In genomic region chr10:78937800-78938694, GRCh38 we compare ENCODE assay signal across 12 cellular contexts.
A peak's percentile ranks its signal among the peaks of the same experiment; 100 is the strongest.
DNase-seq lines count a peak whose midpoint lies in the region; ATAC-seq and TF ChIP-seq lines count a peak whose summit lies in the region.
"Had no signal": no experiment of that assay in that cellular context is flagged by ENCODE, and none has a peak within 500 bp of the region (broad histone marks: within the 10 kb centered on the region; RNA-seq: fewer than 3 reads in every experiment).

No MANE protein-coding gene starts in this region.

- H3K4me3 Mint-ChIP-seq in stimulated activated naive CD8-positive, alpha-beta T cell treated with anti-CD3 and anti-CD28 coated beads, Interleukin-15, amount 100 ng/mL, for 72 hours, result no peak overlapping the region
- H3K4me3 Mint-ChIP-seq: CD4-positive, alpha-beta T cell had no signal

- H3K9me3 ChIP-seq in heart left ventricle (peaks cover 0 to 6% (median 0%) of the 10 kb centered on the region in 12 donors), esophagus muscularis mucosa (peaks cover 0 to 3% (median under 1%) of the 10 kb centered on the region in 4 donors)
- H3K9me3 ChIP-seq: MG63 had no signal

- WGBS in heart left ventricle, 4 donors, result 71 to 82% (median 76%) methylated on average over 10 of the region's 10 CpGs
- 87% methylated on average over 6 of the region's 10 CpGs for WGBS in esophagus muscularis mucosa

- H3K4me1 ChIP-seq in heart left ventricle (peaks cover 0 to 28% (median 3%) of the 10 kb centered on the region in 12 donors), esophagus muscularis mucosa (peaks cover 10 to 46% (median 39%) of the 10 kb centered on the region in 4 donors)

- H3K36me3 ChIP-seq in heart left ventricle (no peaks in the 10 kb centered on the region), esophagus muscularis mucosa (no peaks in the 10 kb centered on the region)
- H3K36me3 ChIP-seq: MG63 had no signal

- ATAC-seq in heart left ventricle (peak; percentile 16 to 41 (median 26)), Right ventricle myocardium inferior (no peak), HG02938 (IDR thresholded peaks at IDR 0.05; ENCODE audit: unreplicated experiment) (no peak), HG03521 (IDR thresholded peaks at IDR 0.05; ENCODE audit: unreplicated experiment) (no peak)
- ATAC-seq in stimulated activated naive CD8-positive, alpha-beta T cell treated with anti-CD3 and anti-CD28 coated beads, Interleukin-15, amount 100 ng/mL, for 72 hours, result peak; percentile 48

- no peak for TF ChIP-seq EP300 in esophagus muscularis mucosa (IDR thresholded peaks at IDR 0.05)

- TF ChIP-seq POLR2A in heart left ventricle (IDR thresholded peaks at IDR 0.05) (no peak), esophagus muscularis mucosa (IDR thresholded peaks at IDR 0.05; ENCODE audit: low read depth) (no peak)

- H3K27ac ChIP-seq in heart left ventricle (no peak overlapping the region), esophagus muscularis mucosa (replicated peaks in 1 of 4) (peak overlapping the region in 3 of 4 donors; percentile 15 to 78 (median 77))
- H3K27ac ChIP-seq: epithelial cell of prostate had no signal

- H3K4me3 ChIP-seq in heart left ventricle (no peak overlapping the region), esophagus muscularis mucosa (no peak overlapping the region)
- H3K4me3 ChIP-seq: MG63 had no signal

- H3K4me1 Mint-ChIP-seq in stimulated activated naive CD8-positive, alpha-beta T cell treated with anti-CD3 and anti-CD28 coated beads, Interleukin-15, amount 100 ng/mL, for 72 hours, result no peaks in the 10 kb centered on the region

- no peaks in the 10 kb centered on the region for H3K27me3 ChIP-seq in heart left ventricle
- no peaks in the 10 kb centered on the region for H3K27me3 ChIP-seq in esophagus muscularis mucosa
- H3K27me3 ChIP-seq: MG63 had no signal

- no peak for TF ChIP-seq CTCF in heart left ventricle (IDR thresholded peaks at IDR 0.05)
- TF ChIP-seq CTCF in esophagus muscularis mucosa (IDR thresholded peaks at IDR 0.05), result no peak

- peaks cover 5 to 7% of the 10 kb centered on the region in 2 donors for H3K9me3 Mint-ChIP-seq in stimulated activated naive CD8-positive, alpha-beta T cell treated with anti-CD3 and anti-CD28 coated beads, Interleukin-15, amount 100 ng/mL, for 72 hours

- intact Hi-C loops in heart left ventricle (cut with DNase I), result no loop called here
- intact Hi-C loops in Right ventricle myocardium inferior (cut with DNase I), result no loop called here
- intact Hi-C loops in esophagus muscularis mucosa (cut with DNase I), result no loop called here

- no peaks in the 10 kb centered on the region for H3K27me3 Mint-ChIP-seq in stimulated activated naive CD8-positive, alpha-beta T cell treated with anti-CD3 and anti-CD28 coated beads, Interleukin-15, amount 100 ng/mL, for 72 hours
- H3K27me3 Mint-ChIP-seq: CD4-positive, alpha-beta T cell had no signal

- H3K27ac Mint-ChIP-seq in stimulated activated naive CD8-positive, alpha-beta T cell treated with anti-CD3 and anti-CD28 coated beads, Interleukin-15, amount 100 ng/mL, for 72 hours, result peak overlapping the region in 1 of 2 donors; percentile 46
- H3K27ac Mint-ChIP-seq: CD4-positive, alpha-beta T cell had no signal

- DNase-seq in heart left ventricle (no peak), Right ventricle myocardium inferior (ENCODE audit: missing footprints) (no peak), RKO (ENCODE audit: low spot score) (peak; percentile 29), esophagus muscularis mucosa (ENCODE audit: extremely low spot score) (no peak), cortex of kidney (lab: John Stamatoyannopoulos, UW) (no peak)
- DNase-seq in stimulated activated naive CD8-positive, alpha-beta T cell treated with anti-CD3 and anti-CD28 coated beads, Interleukin-15, amount 100 ng/mL, for 72 hours, result no peak
- DNase-seq: activated effector memory CD4-positive, alpha-beta T cell treated with Interleukin-2 at 50 U/mL for 16 hours; MG63 had no signal

Comparison
In these comparisons a context has a peak if more than half of its experiments do, and no peak if none do; other contexts are left out.
1. ATAC-seq: peak in heart left ventricle (4 of 4) and stimulated activated naive CD8-positive, alpha-beta T cell treated with anti-CD3 and anti-CD28 coated beads, Interleukin-15, amount 100 ng/mL, for 72 hours (single experiment); none in Right ventricle myocardium inferior (single experiment), HG02938 (single experiment) and HG03521 (single experiment).
2. H3K27ac ChIP-seq: peak in esophagus muscularis mucosa (3 of 4); none in heart left ventricle (0 of 12).